In genomic region chr15:76815421-76815820, GRCh38 we compare ENCODE assay signal across 23 cellular contexts.
DNase-seq lines count a peak whose midpoint lies in the region; ATAC-seq and TF ChIP-seq lines count a peak whose summit lies in the region.
"Had no signal": no experiment of that assay in that cellular context is flagged by ENCODE, and none has a peak within 500 bp of the region (broad histone marks: within the 10 kb centered on the region; RNA-seq: fewer than 3 reads in every experiment).

No MANE protein-coding gene starts in this region.

- no peak for TF ChIP-seq CTCF in HCT116 (IDR thresholded peaks at IDR 0.05 in 2 of 3, conservative IDR thresholded peaks at IDR 0.05 in 1 of 3; ENCODE audit: borderline replicate concordance in 1 of 3, insufficient read depth in 1 of 3, low read depth in 2 of 3, low read length in 2 of 3)

- no peaks in the 10 kb centered on the region for H3K27me3 ChIP-seq in HCT116 (ENCODE audit: insufficient read depth, low read length)
- H3K27me3 ChIP-seq: SJCRH30 had no signal

- H3K4me1 ChIP-seq in HCT116 (ENCODE audit: control insufficient read depth in 1 of 2, insufficient read depth in 2 of 2, low read length in 2 of 2): no peaks in the 10 kb centered on the region
- H3K4me1 ChIP-seq: Caco-2, SJCRH30 had no signal

- H3K27ac Mint-ChIP-seq in central memory CD8-positive, alpha-beta T cell (ENCODE audit: low read depth): peak overlapping the region; percentile 11

- RAD21 ChIA-PET in HCT116 (lab: Charles Lee; ENCODE audit: low non-redundant PET in 1 of 2, low total read pairs in 2 of 2, uncharacterized antibody in 2 of 2, unreplicated experiment in 2 of 2): no interaction called here

- H3K9me3 Mint-ChIP-seq in central memory CD8-positive, alpha-beta T cell: peaks cover 4% of the 10 kb centered on the region

- no peaks in the 10 kb centered on the region for H3K36me3 ChIP-seq in HCT116 (ENCODE audit: control insufficient read depth in 1 of 2, insufficient read depth in 2 of 2, low read length in 2 of 2)

- TF ChIP-seq POLR2A in HCT116 (IDR thresholded peaks at IDR 0.05; ENCODE audit: borderline replicate concordance, extremely low read depth, insufficient read depth, insufficient read length): no peak

- peak; percentile 23 for DNase-seq in NCI-H146 (lab: John Stamatoyannopoulos, UW)
- DNase-seq in NCI-H146 treated with DMSO at 0.1 percent for 48 hours (lab: John Stamatoyannopoulos, UW; ENCODE audit: unreplicated experiment): no peak
- DNase-seq in HCT116 (ENCODE audit: low read depth, low spot score): no peak
- DNase-seq in central memory CD8-positive, alpha-beta T cell (ENCODE audit: low spot score in 2 of 2): no peak
- no peak for DNase-seq in COLO829 (ENCODE audit: low spot score)
- no peak for DNase-seq in cortex of kidney (lab: John Stamatoyannopoulos, UW)
- DNase-seq: ACHN, Caco-2, HCEC 1CT, IMR-90, NCI-H1092, NCI-H1417 treated with DMSO at 0.1 percent for 48 hours, NCI-H187 treated with DMSO at 0.1 percent for 48 hours, NCI-H2107, NCI-H446 treated with DMSO at 0.1 percent for 48 hours, NCI-H526, PC-9, SJCRH30 had no signal

- H3K9ac ChIP-seq in HCT116 (ENCODE audit: low read length): no peak overlapping the region
- H3K9ac ChIP-seq: KMS-11 had no signal

- H2AFZ ChIP-seq in HCT116 (ENCODE audit: low read depth, low read length, poor library complexity, severe bottlenecking): no peak overlapping the region
- H2AFZ ChIP-seq: PC-9 had no signal

- H3K79me2 ChIP-seq in HCT116 (ENCODE audit: insufficient read depth, low read length): no peaks in the 10 kb centered on the region

- CTCF ChIA-PET in HCT116 (lab: Charles Lee): no interaction called here

- H3K4me2 ChIP-seq in HCT116 (ENCODE audit: low read length): no peak overlapping the region
- H3K4me2 ChIP-seq: KMS-11, PC-9 had no signal

- peaks cover 6% of the 10 kb centered on the region for H3K36me3 Mint-ChIP-seq in central memory CD8-positive, alpha-beta T cell (ENCODE audit: insufficient read depth)

- H3K4me3 ChIP-seq in HCT116 (replicated peaks in 1 of 2; ENCODE audit: low read depth in 1 of 2, low read length in 2 of 2): no peak overlapping the region
- H3K4me3 ChIP-seq: PC-9, SJCRH30 had no signal

- H3K9me2 ChIP-seq in HCT116 (ENCODE audit: insufficient read depth): no peaks in the 10 kb centered on the region

- H3K27me3 Mint-ChIP-seq in central memory CD8-positive, alpha-beta T cell: no peaks in the 10 kb centered on the region

- intact Hi-C loops in HCT116 (cut with micrococcal nuclease): no loop called here

- BruUV-seq in HCT116 (replicated peaks; lab: Mats Ljungman, UMichigan): no TSS peak

- POLR2A ChIA-PET in HCT116 (lab: Charles Lee): no interaction called here

- no peak for TF ChIP-seq RAD21 in HCT116 (IDR thresholded peaks at IDR 0.05; ENCODE audit: low read depth)

- peak; percentile 20; the same call in 1 of the 2 replicates for ATAC-seq in HCT116
- ATAC-seq in central memory CD8-positive, alpha-beta T cell (replicated peaks; ENCODE audit: extremely low read depth, poor library complexity, severe bottlenecking): no peak
- no peak for ATAC-seq in HG02973 (IDR thresholded peaks at IDR 0.05; ENCODE audit: unreplicated experiment)
- ATAC-seq: Right ventricle myocardium inferior, SK-N-SH treated with all-trans-retinoic acid at 6 μM for 48 hours had no signal

- no peaks in the 10 kb centered on the region for H4K20me1 ChIP-seq in HCT116 (ENCODE audit: insufficient read depth)

- no peak overlapping the region for H3K4me3 Mint-ChIP-seq in central memory CD8-positive, alpha-beta T cell

- H3K9me3 ChIP-seq in HCT116 (ENCODE audit: control insufficient read depth in 1 of 2, insufficient read depth in 1 of 2, low read depth in 1 of 2, low read length in 2 of 2): no peaks in the 10 kb centered on the region
- H3K9me3 ChIP-seq: Caco-2, SJCRH30 had no signal

- no peak overlapping the region for H3K27ac ChIP-seq in HCT116 (ENCODE audit: low read depth, low read length)
- H3K27ac ChIP-seq: 22Rv1, KMS-11, PC-9, SJCRH30 had no signal

- peaks cover 48% of the 10 kb centered on the region for H3K4me1 Mint-ChIP-seq in central memory CD8-positive, alpha-beta T cell

TF ChIP-seq in HCT116, 20 proteins besides CTCF, POLR2A, EP300 and RAD21:
- TF ChIP-seq YY1 (IDR thresholded peaks at IDR 0.05; ENCODE audit: extremely low read depth, insufficient replicate concordance, low read depth, low read length) (no peak), EGR1 (IDR thresholded peaks at IDR 0.05; ENCODE audit: low read depth) (no peak), CEBPB (IDR thresholded peaks at IDR 0.05; ENCODE audit: low read depth) (no peak), EZH2phosphoT487 (IDR thresholded peaks at IDR 0.05; ENCODE audit: borderline replicate concordance) (no peak), ZNF274 (IDR thresholded peaks at IDR 0.05; ENCODE audit: low read depth, low read length) (no peak), TCF7L2 (IDR thresholded peaks at IDR 0.05; ENCODE audit: borderline replicate concordance, extremely low read depth, insufficient read depth, insufficient read length) (no peak)
- TF ChIP-seq, protein P1, sequence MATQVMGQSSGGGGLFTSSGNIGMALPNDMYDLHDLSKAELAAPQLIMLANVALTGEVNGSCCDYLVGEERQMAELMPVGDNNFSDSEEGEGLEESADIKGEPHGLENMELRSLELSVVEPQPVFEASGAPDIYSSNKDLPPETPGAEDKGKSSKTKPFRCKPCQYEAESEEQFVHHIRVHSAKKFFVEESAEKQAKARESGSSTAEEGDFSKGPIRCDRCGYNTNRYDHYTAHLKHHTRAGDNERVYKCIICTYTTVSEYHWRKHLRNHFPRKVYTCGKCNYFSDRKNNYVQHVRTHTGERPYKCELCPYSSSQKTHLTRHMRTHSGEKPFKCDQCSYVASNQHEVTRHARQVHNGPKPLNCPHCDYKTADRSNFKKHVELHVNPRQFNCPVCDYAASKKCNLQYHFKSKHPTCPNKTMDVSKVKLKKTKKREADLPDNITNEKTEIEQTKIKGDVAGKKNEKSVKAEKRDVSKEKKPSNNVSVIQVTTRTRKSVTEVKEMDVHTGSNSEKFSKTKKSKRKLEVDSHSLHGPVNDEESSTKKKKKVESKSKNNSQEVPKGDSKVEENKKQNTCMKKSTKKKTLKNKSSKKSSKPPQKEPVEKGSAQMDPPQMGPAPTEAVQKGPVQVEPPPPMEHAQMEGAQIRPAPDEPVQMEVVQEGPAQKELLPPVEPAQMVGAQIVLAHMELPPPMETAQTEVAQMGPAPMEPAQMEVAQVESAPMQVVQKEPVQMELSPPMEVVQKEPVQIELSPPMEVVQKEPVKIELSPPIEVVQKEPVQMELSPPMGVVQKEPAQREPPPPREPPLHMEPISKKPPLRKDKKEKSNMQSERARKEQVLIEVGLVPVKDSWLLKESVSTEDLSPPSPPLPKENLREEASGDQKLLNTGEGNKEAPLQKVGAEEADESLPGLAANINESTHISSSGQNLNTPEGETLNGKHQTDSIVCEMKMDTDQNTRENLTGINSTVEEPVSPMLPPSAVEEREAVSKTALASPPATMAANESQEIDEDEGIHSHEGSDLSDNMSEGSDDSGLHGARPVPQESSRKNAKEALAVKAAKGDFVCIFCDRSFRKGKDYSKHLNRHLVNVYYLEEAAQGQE (IDR thresholded peaks at IDR 0.05; ENCODE audit: low read depth): no peak
- TF ChIP-seq, protein P2, sequence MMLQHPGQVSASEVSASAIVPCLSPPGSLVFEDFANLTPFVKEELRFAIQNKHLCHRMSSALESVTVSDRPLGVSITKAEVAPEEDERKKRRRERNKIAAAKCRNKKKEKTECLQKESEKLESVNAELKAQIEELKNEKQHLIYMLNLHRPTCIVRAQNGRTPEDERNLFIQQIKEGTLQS (IDR thresholded peaks at IDR 0.05): no peak
TF ChIP-seq in HCT116: peak in this region for 0.
